Comparison of ENCODE assay signal across 9 cellular contexts in genomic region chr5:2995035-2995434, GRCh38.
"Had no signal": no experiment of that assay in that cellular context is flagged by ENCODE, and none has a peak within 500 bp of the region (broad histone marks: within the 10 kb centered on the region; RNA-seq: fewer than 3 reads in every experiment).

No MANE protein-coding gene starts in this region.

- H3K4me3 ChIP-seq: GM23338, HAP-1 had no signal

- H3K36me3 ChIP-seq: HAP-1 had no signal

- H3K27ac ChIP-seq: HL-60 had no signal

- H3K9me3 ChIP-seq: HAP-1 had no signal

- H3K4me1 Mint-ChIP-seq: IgD-negative memory B cell had no signal

- H3K36me3 Mint-ChIP-seq: IgD-negative memory B cell had no signal

- H3K9me3 Mint-ChIP-seq: GM23338 had no signal

- ATAC-seq: GM23338, HCT116, HepG2 had no signal

- DNase-seq: H7, HFFc6, KBM-7 had no signal

- H3K4me2 ChIP-seq: GM23338 had no signal

- H3K27ac Mint-ChIP-seq: GM23338, HFFc6 had no signal

- H2AFZ ChIP-seq: GM23338 had no signal

- H3K4me3 Mint-ChIP-seq: GM23338, HFFc6, IgD-negative memory B cell had no signal

- H3K27me3 Mint-ChIP-seq: IgD-negative memory B cell had no signal
